In the genomic region with DNA sequence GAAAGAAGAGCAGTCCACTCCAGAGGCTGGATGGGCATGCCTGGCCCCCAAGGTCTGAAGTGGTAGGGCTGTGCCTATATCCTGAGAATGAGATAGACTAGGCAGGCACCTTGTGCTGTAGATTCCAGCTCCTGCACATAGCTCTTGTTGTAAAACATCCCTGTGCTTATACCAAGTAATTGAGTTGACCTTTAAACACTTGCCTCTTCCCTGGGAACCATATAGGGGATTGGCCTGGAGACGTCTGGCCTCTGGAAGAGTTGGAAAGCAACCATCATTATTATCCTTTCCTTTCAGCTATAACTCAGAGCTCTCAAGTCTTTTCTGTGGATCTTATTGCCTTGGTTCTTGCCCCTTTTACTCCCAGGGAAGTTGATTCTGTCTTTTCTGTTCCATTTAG, we compare ENCODE assay signal across 23 cellular contexts. TPM values are rescaled to one million over a fixed set of nuclear protein-coding genes. Genes with fewer than 3 reads are reported as not detected.
DNase-seq lines count a peak whose midpoint lies in the region; ATAC-seq lines count a peak whose summit lies in the region.
"Had no signal": no experiment of that assay in that cellular context is flagged by ENCODE, and none has a peak within 500 bp of the region (broad histone marks: within the 10 kb centered on the region; RNA-seq: fewer than 3 reads in every experiment).

No MANE protein-coding gene starts in this region.

- H3K36me3 ChIP-seq in muscle layer of colon (ENCODE audit: insufficient read depth, low read length) (no peaks in the 10 kb centered on the region), stomach smooth muscle (ENCODE audit: control insufficient read depth in 2 of 2, insufficient read depth in 2 of 2, low read length in 2 of 2) (no peaks in the 10 kb centered on the region)
- H3K36me3 ChIP-seq: breast epithelium had no signal

- DNase-seq in activated CD4-positive, alpha-beta T cell treated with anti-CD3 and anti-CD28 coated beads, Interleukin-2, amount 10 ng/mL, durations not matched to agents 7 days and 5 days: no peak
- no peak for DNase-seq in activated CD4-positive, alpha-beta T cell treated with anti-CD3 and anti-CD28 coated beads, Interleukin-2, amount 50 U/mL, for 4 hours
- DNase-seq in T-helper 17 cell: no peak
- DNase-seq in GM03348 (ENCODE audit: low spot score): no peak
- DNase-seq in NCI-H2196 (lab: John Stamatoyannopoulos, UW; ENCODE audit: unreplicated experiment): no peak
- DNase-seq: foreskin melanocyte; GDM1; HFFc6; hypothalamus; naive B cell; NCI-H1105 treated with DMSO at 0.1 percent for 48 hours; NCI-H2081; NCI-H524; SK-N-SH; stimulated activated CD4-positive, alpha-beta T cell treated with anti-CD3 and anti-CD28 coated beads, Interleukin-2, amount 100 ng/mL, for 48 hours had no signal

- H3K9ac ChIP-seq in muscle layer of colon (ENCODE audit: low read length): no peak overlapping the region
- peak overlapping the region in 1 of 2 donors; percentile 32 for H3K9ac ChIP-seq in stomach smooth muscle (ENCODE audit: low read length in 2 of 2)
- H3K9ac ChIP-seq: SK-N-SH had no signal

- H3K9me3 ChIP-seq in T-helper 17 cell (ENCODE audit: control insufficient read depth, low read length, poor library complexity, severe bottlenecking) (no peaks in the 10 kb centered on the region), muscle layer of colon (ENCODE audit: low read length) (no peaks in the 10 kb centered on the region), stomach smooth muscle (ENCODE audit: control insufficient read depth in 2 of 2, low read length in 2 of 2) (no peaks in the 10 kb centered on the region)
- H3K9me3 ChIP-seq: breast epithelium, SK-N-SH had no signal

- peaks cover 54% of the 10 kb centered on the region for H3K4me1 Mint-ChIP-seq in activated CD4-positive, alpha-beta T cell treated with anti-CD3 and anti-CD28 coated beads, Interleukin-2, amount 10 ng/mL, durations not matched to agents 7 days and 5 days
- peaks cover 51% of the 10 kb centered on the region for H3K4me1 Mint-ChIP-seq in T-helper 17 cell

- CTCF ChIA-PET in activated CD4-positive, alpha-beta T cell treated with anti-CD3 and anti-CD28 coated beads, Interleukin-2, amount 10 ng/mL, durations not matched to agents 7 days and 5 days (lab: Charles Lee): interaction anchor here (0.8 to 9.9 kb wide), 3 partner anchors 13 to 65 kb away, joined by 3 to 110 read pairs (median 7); a partner anchor contains a TSS

- H3K4me1 ChIP-seq in muscle layer of colon (ENCODE audit: insufficient read depth, low read length): peaks cover 39% of the 10 kb centered on the region
- peaks cover 36% of the 10 kb centered on the region for H3K4me1 ChIP-seq in stomach smooth muscle (ENCODE audit: control insufficient read depth, insufficient read depth, low read length)

- POLR2A ChIA-PET in activated CD4-positive, alpha-beta T cell treated with anti-CD3 and anti-CD28 coated beads, Interleukin-2, amount 10 ng/mL, durations not matched to agents 7 days and 5 days (lab: Charles Lee): interaction anchor here (0.6 kb wide), 1 partner anchor 128 kb away, joined by 3 read pairs; no protein-coding TSS in a partner anchor

- H3K4me3 ChIP-seq in muscle layer of colon (ENCODE audit: low read depth in 1 of 2, low read length in 2 of 2) (no peak overlapping the region), stomach smooth muscle (ENCODE audit: low read length in 2 of 2) (no peak overlapping the region)
- H3K4me3 ChIP-seq: breast epithelium, skin epidermis had no signal

- H3K27me3 ChIP-seq in muscle layer of colon (ENCODE audit: control insufficient read depth in 1 of 2, insufficient read depth in 2 of 2, low read length in 2 of 2) (no peaks in the 10 kb centered on the region), stomach smooth muscle (ENCODE audit: control insufficient read depth in 1 of 2, insufficient read depth in 2 of 2, low read length in 2 of 2) (no peaks in the 10 kb centered on the region)
- H3K27me3 ChIP-seq: breast epithelium had no signal

- no peak overlapping the region for H3K4me3 Mint-ChIP-seq in activated CD4-positive, alpha-beta T cell treated with anti-CD3 and anti-CD28 coated beads, Interleukin-2, amount 10 ng/mL, durations not matched to agents 7 days and 5 days
- no peak overlapping the region for H3K4me3 Mint-ChIP-seq in T-helper 17 cell
- H3K4me3 Mint-ChIP-seq: HFFc6; naive B cell; stimulated activated naive CD8-positive, alpha-beta T cell treated with anti-CD3 and anti-CD28 coated beads, Interleukin-15, Interleukin-2, amounts not matched to agents 100 ng/mL and 50 ng/mL, for 24 hours had no signal

- H3K27ac Mint-ChIP-seq in activated CD4-positive, alpha-beta T cell treated with anti-CD3 and anti-CD28 coated beads, Interleukin-2, amount 10 ng/mL, durations not matched to agents 7 days and 5 days: peak overlapping the region; percentile 22
- H3K27ac Mint-ChIP-seq in T-helper 17 cell: peak overlapping the region; percentile 93
- H3K27ac Mint-ChIP-seq: HFFc6; stimulated activated naive CD8-positive, alpha-beta T cell treated with anti-CD3 and anti-CD28 coated beads, Interleukin-15, Interleukin-2, amounts not matched to agents 100 ng/mL and 50 ng/mL, for 24 hours had no signal

- ATAC-seq in T-helper 17 cell (no peak), HG02642 (IDR thresholded peaks at IDR 0.05; ENCODE audit: poor library complexity, unreplicated experiment) (no peak)
- ATAC-seq: activated CD4-positive, CD25-positive, alpha-beta regulatory T cell treated with anti-CD3 and anti-CD28 coated beads, Interleukin-2, amount 50 U/mL, for 24 hours had no signal

- H3K27me3 Mint-ChIP-seq in activated CD4-positive, alpha-beta T cell treated with anti-CD3 and anti-CD28 coated beads, Interleukin-2, amount 10 ng/mL, durations not matched to agents 7 days and 5 days: no peaks in the 10 kb centered on the region
- no peaks in the 10 kb centered on the region for H3K27me3 Mint-ChIP-seq in T-helper 17 cell
- H3K27me3 Mint-ChIP-seq: naive B cell; stimulated activated naive CD8-positive, alpha-beta T cell treated with anti-CD3 and anti-CD28 coated beads, Interleukin-15, Interleukin-2, amounts not matched to agents 100 ng/mL and 50 ng/mL, for 24 hours had no signal

- H3K27ac ChIP-seq in muscle layer of colon (ENCODE audit: low read depth, low read length): peak overlapping the region; percentile 65
- peak overlapping the region; percentile 43 for H3K27ac ChIP-seq in stomach smooth muscle (ENCODE audit: low read length)
- H3K27ac ChIP-seq: breast epithelium, RWPE1 had no signal

- H3K36me3 Mint-ChIP-seq in activated CD4-positive, alpha-beta T cell treated with anti-CD3 and anti-CD28 coated beads, Interleukin-2, amount 10 ng/mL, durations not matched to agents 7 days and 5 days (ENCODE audit: low read depth): peaks cover 34% of the 10 kb centered on the region
- peaks cover 3% of the 10 kb centered on the region for H3K36me3 Mint-ChIP-seq in T-helper 17 cell (ENCODE audit: low read depth)
- H3K36me3 Mint-ChIP-seq: naive B cell had no signal

- H3K9me3 Mint-ChIP-seq in activated CD4-positive, alpha-beta T cell treated with anti-CD3 and anti-CD28 coated beads, Interleukin-2, amount 10 ng/mL, durations not matched to agents 7 days and 5 days: no peaks in the 10 kb centered on the region
- H3K9me3 Mint-ChIP-seq: HFFc6; naive B cell; stimulated activated naive CD8-positive, alpha-beta T cell treated with anti-CD3 and anti-CD28 coated beads, Interleukin-15, Interleukin-2, amounts not matched to agents 100 ng/mL and 50 ng/mL, for 24 hours had no signal

RNA-seq across cellular contexts. Expression of a gene that starts 15.1 kb away (rescaled TPM):
- 10 to 100 TPM; 48.6 to 54.5 TPM for total RNA-seq in activated CD4-positive, alpha-beta T cell treated with anti-CD3 and anti-CD28 coated beads, Interleukin-2, amount 10 ng/mL, durations not matched to agents 7 days and 5 days
- 10 to 100 TPM; 20.7 to 25.3 TPM for total RNA-seq in T-helper 17 cell
